In the genomic region with DNA sequence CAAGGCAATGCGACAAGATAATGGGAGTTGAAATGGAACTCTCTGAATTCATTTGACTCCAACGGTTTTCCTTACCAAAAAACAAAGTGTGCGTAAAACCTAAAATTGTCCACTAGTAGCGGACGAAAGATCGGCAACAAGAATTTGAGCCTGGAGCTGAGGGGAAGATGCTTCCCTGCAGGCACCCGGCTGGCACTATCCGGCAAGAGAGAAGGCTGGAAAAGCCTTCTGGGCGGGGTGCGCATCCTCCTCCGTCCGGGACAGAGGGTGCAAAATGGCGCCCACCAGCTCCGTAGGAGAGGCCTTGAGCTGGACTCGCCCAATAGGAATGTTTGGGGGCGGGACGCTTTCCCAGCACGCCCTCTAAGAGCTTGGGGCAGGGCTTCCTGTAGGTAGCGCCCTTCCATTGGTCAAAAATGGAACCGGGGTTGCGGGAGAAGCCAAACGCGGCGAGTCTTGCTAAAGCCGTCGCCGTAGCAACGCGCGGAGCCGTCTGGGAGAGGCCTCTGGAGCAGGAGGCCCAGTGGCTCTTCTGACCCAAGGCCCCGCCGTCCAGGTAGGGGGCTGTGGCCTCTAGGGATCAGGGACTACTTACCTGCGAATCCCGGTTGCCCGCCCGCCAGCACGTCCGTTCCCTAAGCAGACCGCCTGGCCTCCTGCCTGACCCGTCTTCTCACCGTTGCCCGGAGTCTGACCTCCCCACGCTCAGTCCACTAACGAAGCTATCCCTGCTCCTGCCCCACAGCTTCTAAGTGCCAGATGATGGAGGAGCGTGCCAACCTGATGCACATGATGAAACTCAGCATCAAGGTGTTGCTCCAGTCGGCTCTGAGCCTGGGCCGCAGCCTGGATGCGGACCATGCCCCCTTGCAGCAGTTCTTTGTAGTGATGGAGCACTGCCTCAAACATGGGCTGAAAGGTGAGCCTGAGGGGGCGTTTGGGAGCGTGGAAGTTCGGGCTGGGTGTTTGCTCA, we compare ENCODE assay signal across 8 cellular contexts. TPM values are rescaled to one million over a fixed set of nuclear protein-coding genes. Genes with fewer than 3 reads are reported as not detected.
DNase-seq lines count a peak whose midpoint lies in the region; ATAC-seq and TF ChIP-seq lines count a peak whose summit lies in the region.

No MANE protein-coding gene starts in this region.

- ATAC-seq in GM21515 (IDR thresholded peaks at IDR 0.05; ENCODE audit: unreplicated experiment) = peak; percentile 100

- no peaks in the 10 kb centered on the region for H3K27me3 ChIP-seq in adrenal gland
- no peaks in the 10 kb centered on the region for H3K27me3 ChIP-seq in parathyroid adenoma (ENCODE audit: control insufficient read depth, insufficient read depth, low read length)
- H3K27me3 ChIP-seq in tibial artery = no peaks in the 10 kb centered on the region

- H3K4me3 Mint-ChIP-seq in Calu3 (ENCODE audit: low read depth, unreplicated experiment) = peak overlapping the region; percentile 88

- H3K4me3 ChIP-seq in adrenal gland = peak overlapping the region in 3 of 4 donors; percentile 34 to 84 (median 38)
- H3K4me3 ChIP-seq in parathyroid adenoma (ENCODE audit: low read depth, low read length) = peak overlapping the region; percentile 78
- H3K4me3 ChIP-seq in tibial artery = peak overlapping the region; percentile 59 to 64

- TF ChIP-seq POLR2A in adrenal gland (IDR thresholded peaks at IDR 0.05) = peak; percentile 70 to 87

- peak overlapping the region; percentile 71 for H3K9ac ChIP-seq in parathyroid adenoma

- peaks cover 25% of the 10 kb centered on the region for H3K79me2 ChIP-seq in parathyroid adenoma

- H3K36me3 ChIP-seq in adrenal gland (replicated peaks in 1 of 2) (peaks cover 0 to 38% of the 10 kb centered on the region in 2 donors), parathyroid adenoma (ENCODE audit: control insufficient read depth, insufficient read depth, low read length) (no peaks in the 10 kb centered on the region), tibial artery (peaks cover 20 to 32% (median 25%) of the 10 kb centered on the region in 3 donors)

- H3K27ac Mint-ChIP-seq in Calu3 (ENCODE audit: unreplicated experiment) = peak overlapping the region; percentile 95

- no TSS peak for BruUV-seq in Calu3 (replicated peaks; lab: Mats Ljungman, UMichigan)

- peaks cover 9% of the 10 kb centered on the region for H3K4me1 Mint-ChIP-seq in Calu3 (ENCODE audit: low read depth, unreplicated experiment)

- peak overlapping the region in 4 of 5 donors; percentile 51 to 88 (median 78) for H3K27ac ChIP-seq in adrenal gland
- peak overlapping the region; percentile 93 for H3K27ac ChIP-seq in parathyroid adenoma
- peak overlapping the region; percentile 73 to 85 for H3K27ac ChIP-seq in tibial artery

- 4 to 12% (median 7%) methylated on average over 21 to 52 of the region's 52 CpGs for WGBS in adrenal gland, 4 donors

- intact Hi-C loops in Calu3 (cut with micrococcal nuclease; ENCODE audit: unreplicated experiment) = loop anchor here (10.0 kb wide), 1 partner anchor 135 kb away; the partner anchor contains the start of gene CANX
- intact Hi-C loops in adrenal gland (cut with DNase I) = no loop called here
- intact Hi-C loops in cardiac septum (cut with DNase I) = loop anchor here (5.0 kb wide), 1 partner anchor 63 kb away; the partner anchor contains the start of gene HNRNPH1
- intact Hi-C loops in tibial artery (cut with DNase I; ENCODE audit: low total_unique reads) = loop anchor here (10.0 kb wide), 1 partner anchor 1245 kb away; the partner anchor contains the start of gene MGAT1

- H3K9me3 Mint-ChIP-seq in Calu3 (ENCODE audit: low read depth, unreplicated experiment) = no peaks in the 10 kb centered on the region

- peaks cover 50% of the 10 kb centered on the region for H3K36me3 Mint-ChIP-seq in Calu3 (ENCODE audit: insufficient read depth, unreplicated experiment)

- CTCF ChIA-PET in Calu3 (lab: Charles Lee) = interaction anchor here (0.6 to 0.8 kb wide), 2 partner anchors 9 to 511 kb away, joined by 3 to 7 read pairs; partner anchors contain the start of gene RUFY1

- DNase-seq in Calu3 (peak; percentile 99), HuH-7 (ENCODE audit: low spot score) (peak; percentile 98), SK-MEL-5 (ENCODE audit: low read depth, low spot score) (peak; percentile 94), adrenal gland (peak; percentile 98 to 99 (median 99)), cardiac septum (ENCODE audit: low spot score) (peak; percentile 99), tibial artery (peak; percentile 98 to 99)

- peak overlapping the region; percentile 98 for H2AFZ ChIP-seq in parathyroid adenoma

- peaks cover 6 to 12% of the 10 kb centered on the region in 2 donors for H3K4me1 ChIP-seq in adrenal gland (replicated peaks in 1 of 2)
- peaks cover 8% of the 10 kb centered on the region for H3K4me1 ChIP-seq in parathyroid adenoma
- H3K4me1 ChIP-seq in tibial artery = peaks cover 0 to 18% (median 11%) of the 10 kb centered on the region in 4 donors

- in situ Hi-C loops in SK-MEL-5 (cut with HindIII; ENCODE audit: low pct_unique_long_range_greater_than_20kb, low sequenced_read_pairs) = no loop called here

- no peaks in the 10 kb centered on the region for H3K27me3 Mint-ChIP-seq in Calu3 (ENCODE audit: unreplicated experiment)

- H3K4me2 ChIP-seq in parathyroid adenoma (ENCODE audit: low read length) = peak overlapping the region; percentile 88

- no peaks in the 10 kb centered on the region for H3K9me3 ChIP-seq in adrenal gland (replicated peaks in 1 of 3)
- no peaks in the 10 kb centered on the region for H3K9me3 ChIP-seq in parathyroid adenoma (ENCODE audit: control insufficient read depth, low read length)
- no peaks in the 10 kb centered on the region for H3K9me3 ChIP-seq in tibial artery

- no peak for TF ChIP-seq CTCF in Calu3 (IDR thresholded peaks at IDR 0.05; ENCODE audit: unreplicated experiment)
- TF ChIP-seq CTCF in adrenal gland (IDR thresholded peaks at IDR 0.05) = peak in 1 of 6 experiments; percentile 6
- peak; percentile 22 for TF ChIP-seq CTCF in parathyroid adenoma (IDR thresholded peaks at IDR 0.05)
- TF ChIP-seq CTCF in tibial artery (IDR thresholded peaks at IDR 0.05) = no peak

RNA-seq across cellular contexts. Expression of gene RUFY1, which starts 9.2 kb away (rescaled TPM):
- total RNA-seq in Calu3 (2022) = 41.2 and 41.5 TPM in 2 replicates
- total RNA-seq in SK-MEL-5 (2014; rRNA removed; shearing (Covaris generic)) = 15.7 and 21.8 TPM in 2 replicates
- polyA plus RNA-seq in SK-MEL-5 (2015; cell fraction: cytosol; rRNA removed) = 9.9 and 13.5 TPM in 2 replicates
- polyA plus RNA-seq in SK-MEL-5 (2015; cell fraction: nucleus; rRNA removed) = 22.6 and 37.5 TPM in 2 replicates
- total RNA-seq in adrenal gland = 10 to 100 TPM; 43.7 to 70.6 (median 56.7) TPM
- polyA plus RNA-seq in adrenal gland = 10 to 100 TPM; 50.1 to 83.9 (median 59.2) TPM
- 24.7 TPM for total RNA-seq in cardiac septum

Comparison
In these comparisons a context has a peak if more than half of its experiments do, and no peak if none do; other contexts are left out.
1. Peak in every context shown above with its lines: DNase-seq, ATAC-seq, H3K4me3 ChIP-seq and H3K27ac ChIP-seq.
2. intact Hi-C loops: an anchor here in Calu3 (10.0 kb wide), cardiac septum (5.0 kb wide) and tibial artery (10.0 kb wide); none called in adrenal gland.